Comparison of ENCODE assay signal across 9 cellular contexts in the genomic region with DNA sequence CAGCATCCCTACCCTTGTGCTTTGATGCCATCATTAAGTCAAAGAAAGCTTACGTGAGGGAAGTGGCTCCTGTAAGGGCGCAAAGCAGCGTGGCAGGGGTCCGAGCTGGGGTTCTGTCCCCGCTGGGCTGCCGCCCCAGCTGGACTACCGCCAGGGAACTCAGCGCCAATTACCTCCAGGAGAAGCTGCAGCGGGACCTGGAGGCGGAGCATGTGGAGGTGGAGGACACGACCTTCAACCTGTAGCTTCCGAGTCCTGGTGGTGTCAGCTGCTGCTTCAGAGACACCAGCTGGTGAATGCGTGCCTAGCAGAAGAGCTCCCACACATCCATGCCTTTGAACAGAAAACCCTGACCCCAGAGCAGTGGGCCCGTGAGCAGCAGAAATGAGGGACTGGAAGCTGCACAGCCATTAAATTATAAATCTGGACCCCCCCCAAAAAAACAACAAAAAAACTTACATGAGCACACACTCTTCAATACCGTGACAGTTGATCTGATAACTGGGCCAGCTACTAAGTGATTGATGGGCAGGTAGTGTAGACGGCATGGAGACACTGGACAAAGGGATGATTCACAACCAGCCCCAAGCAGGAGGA. TPM values are rescaled to one million over a fixed set of nuclear protein-coding genes. Genes with fewer than 3 reads are reported as not detected.
DNase-seq lines count a peak whose midpoint lies in the region; ATAC-seq and TF ChIP-seq lines count a peak whose summit lies in the region.
"Had no signal": no experiment of that assay in that cellular context is flagged by ENCODE, and none has a peak within 500 bp of the region (broad histone marks: within the 10 kb centered on the region; RNA-seq: fewer than 3 reads in every experiment).

No MANE protein-coding gene starts in this region.

- intact Hi-C loops in activated naive CD4-positive, alpha-beta T cell treated with anti-CD3 and anti-CD28 coated beads for 36 hours (cut with micrococcal nuclease) = loop anchor here (5.0 kb wide), 1 partner anchor 545 kb away; no protein-coding TSS in a partner anchor
- intact Hi-C loops in stomach (cut with DNase I; ENCODE audit: low total_unique reads) = loop anchor here (5.0 kb wide), 2 partner anchors 90 to 205 kb away; no protein-coding TSS in a partner anchor

- H3K27ac Mint-ChIP-seq in activated naive CD4-positive, alpha-beta T cell treated with anti-CD3 and anti-CD28 coated beads for 36 hours = no peak overlapping the region
- H3K27ac Mint-ChIP-seq in effector memory CD8-positive, alpha-beta T cell = no peak overlapping the region

- no peak for TF ChIP-seq POLR2A in stomach (IDR thresholded peaks at IDR 0.05)

- H3K4me1 ChIP-seq in stomach = peaks cover 0 to 14% (median 2%) of the 10 kb centered on the region in 4 donors

- H3K36me3 ChIP-seq in stomach = no peaks in the 10 kb centered on the region

- H3K9me3 Mint-ChIP-seq in activated naive CD4-positive, alpha-beta T cell treated with anti-CD3 and anti-CD28 coated beads for 36 hours = no peaks in the 10 kb centered on the region
- H3K9me3 Mint-ChIP-seq in effector memory CD8-positive, alpha-beta T cell = no peaks in the 10 kb centered on the region
- H3K9me3 Mint-ChIP-seq: CD8-positive, alpha-beta memory T cell had no signal

- peaks cover 15% of the 10 kb centered on the region for H3K4me1 Mint-ChIP-seq in activated naive CD4-positive, alpha-beta T cell treated with anti-CD3 and anti-CD28 coated beads for 36 hours (ENCODE audit: low read depth)
- peaks cover 11 to 12% of the 10 kb centered on the region in 2 donors for H3K4me1 Mint-ChIP-seq in effector memory CD8-positive, alpha-beta T cell (ENCODE audit: low read depth in 2 of 2)

- no peaks in the 10 kb centered on the region for H3K9me3 ChIP-seq in stomach

- no peak for TF ChIP-seq CTCF in stomach (IDR thresholded peaks at IDR 0.05)

- H3K36me3 Mint-ChIP-seq in activated naive CD4-positive, alpha-beta T cell treated with anti-CD3 and anti-CD28 coated beads for 36 hours (ENCODE audit: low read depth) = no peaks in the 10 kb centered on the region
- H3K36me3 Mint-ChIP-seq in effector memory CD8-positive, alpha-beta T cell (ENCODE audit: insufficient read depth) = no peaks in the 10 kb centered on the region

- no peaks in the 10 kb centered on the region for H3K27me3 Mint-ChIP-seq in activated naive CD4-positive, alpha-beta T cell treated with anti-CD3 and anti-CD28 coated beads for 36 hours (ENCODE audit: low read depth)
- peaks cover 0 to 4% of the 10 kb centered on the region in 2 donors for H3K27me3 Mint-ChIP-seq in effector memory CD8-positive, alpha-beta T cell
- H3K27me3 Mint-ChIP-seq: CD8-positive, alpha-beta memory T cell had no signal

- no peak for TF ChIP-seq EP300 in stomach (IDR thresholded peaks at IDR 0.05)

- H3K27me3 ChIP-seq in stomach = peaks cover 0 to 10% (median 4%) of the 10 kb centered on the region in 3 donors

- no peak overlapping the region for H3K4me3 ChIP-seq in stomach

- peak; percentile 66 for ATAC-seq in esophagus mucosa
- no peak for ATAC-seq in effector memory CD8-positive, alpha-beta T cell (replicated peaks)
- no peak for ATAC-seq in GM21786 (IDR thresholded peaks at IDR 0.05; ENCODE audit: unreplicated experiment)

- H3K27ac ChIP-seq in stomach = no peak overlapping the region

- DNase-seq in activated naive CD4-positive, alpha-beta T cell treated with anti-CD3 and anti-CD28 coated beads for 36 hours = peak; percentile 42
- no peak for DNase-seq in activated naive CD4-positive, alpha-beta T cell treated with Interleukin-2 at 50 U/mL for 16 hours
- DNase-seq in OCI-M1 (lab: John Stamatoyannopoulos, UW) (peak; percentile 20), stomach (peak; percentile 32)
- no peak for DNase-seq in effector memory CD8-positive, alpha-beta T cell
- no peak for DNase-seq in activated effector memory CD4-positive, alpha-beta T cell treated with anti-CD3 and anti-CD28 coated beads, Interleukin-2, amount 50 U/mL, for 16 hours

- 24 to 35% (median 29%) methylated on average over 13 to 16 of the region's 16 CpGs for WGBS in stomach, 5 donors

- H3K4me3 Mint-ChIP-seq in activated naive CD4-positive, alpha-beta T cell treated with anti-CD3 and anti-CD28 coated beads for 36 hours = no peak overlapping the region
- H3K4me3 Mint-ChIP-seq in effector memory CD8-positive, alpha-beta T cell = no peak overlapping the region
- H3K4me3 Mint-ChIP-seq: CD8-positive, alpha-beta memory T cell had no signal

- CTCF ChIA-PET in activated naive CD4-positive, alpha-beta T cell treated with anti-CD3 and anti-CD28 coated beads for 36 hours (lab: Charles Lee) = interaction anchor here (0.5 to 5.2 kb wide), 19 partner anchors 9 to 426 kb away, joined by 3 to 142 read pairs (median 19); a partner anchor contains a TSS

RNA-seq across cellular contexts. Expression of a gene that starts 20.1 kb away (rescaled TPM):
- 1 to 10 TPM; 6.7 to 8.3 TPM for total RNA-seq in activated naive CD4-positive, alpha-beta T cell treated with anti-CD3 and anti-CD28 coated beads for 36 hours
- 49.7 TPM for total RNA-seq in esophagus mucosa
- total RNA-seq in stomach = 100 to 1,000 TPM in 1 of 5 donors, 10 to 100 TPM in 2, 1 to 10 TPM in 2; 6.4 to 147 (median 42.4) TPM
- polyA plus RNA-seq in stomach = 10 to 100 TPM; 12.1 to 41.7 (median 31.4) TPM

Comparison
In these comparisons a context has a peak if more than half of its experiments do, and no peak if none do; other contexts are left out.
1. DNase-seq: peak in activated naive CD4-positive, alpha-beta T cell treated with anti-CD3 and anti-CD28 coated beads for 36 hours (single experiment), OCI-M1 (single experiment) and stomach (single experiment); none in activated naive CD4-positive, alpha-beta T cell treated with Interleukin-2 at 50 U/mL for 16 hours (single experiment), effector memory CD8-positive, alpha-beta T cell (0 of 3) and activated effector memory CD4-positive, alpha-beta T cell treated with anti-CD3 and anti-CD28 coated beads, Interleukin-2, amount 50 U/mL, for 16 hours (single experiment).